8 cellular contexts compared by ENCODE assay signal in genomic region chr22:38705235-38706100, GRCh38. TPM values are rescaled to one million over a fixed set of nuclear protein-coding genes. Genes with fewer than 3 reads are reported as not detected.
DNase-seq lines count a peak whose midpoint lies in the region; TF ChIP-seq lines count a peak whose summit lies in the region.

GTPBP1 (plus strand) TSS chr22:38705944; CDS start chr22:38705956, 12 bp downstream.

- peak within 1 kb of the TSS; percentile 91 for H3K4me3 ChIP-seq in neuron (ENCODE audit: low read length)
- H3K4me3 ChIP-seq in subcutaneous abdominal adipose tissue (ENCODE audit: low read depth in 1 of 5, low read length in 5 of 5), result peak within 1 kb of the TSS; percentile 80 to 90 (median 89)

- peak within 1 kb of the TSS; percentile 82 to 93 (median 89) for H3K9ac ChIP-seq in subcutaneous abdominal adipose tissue (ENCODE audit: low read length in 5 of 5)

- no peaks in the 10 kb centered on the region for H3K9me3 ChIP-seq in neuron (ENCODE audit: low read length)
- H3K9me3 ChIP-seq in subcutaneous abdominal adipose tissue (ENCODE audit: control insufficient read depth in 5 of 5, low read length in 5 of 5), result no peaks in the 10 kb centered on the region

- in situ Hi-C loops in SK-MEL-5 (cut with HindIII; ENCODE audit: low pct_unique_long_range_greater_than_20kb, low sequenced_read_pairs), result no loop called here

- DNase-seq in GF-D8 (lab: John Stamatoyannopoulos, UW) (peak; percentile 100), HEK293T (ENCODE audit: extremely low spot score) (peak; percentile 98), MV-4-11 (lab: John Stamatoyannopoulos, UW) (peak; percentile 100), SK-MEL-5 (ENCODE audit: low read depth, low spot score) (peak; percentile 100), foreskin melanocyte (peak; percentile 100)
- peak; percentile 96 for DNase-seq in activated naive CD4-positive, alpha-beta T cell treated with Interleukin-2 at 50 U/mL for 16 hours

- CTCF ChIA-PET in HEK293T (lab: Yijun Ruan, JAX), result interaction anchor here (0.9 kb wide), 1 partner anchor 64 kb away, joined by 3 read pairs; no protein-coding TSS in a partner anchor

- H3K27ac ChIP-seq in subcutaneous abdominal adipose tissue (ENCODE audit: low read depth, low read length), result peak within 1 kb of the TSS; percentile 87

- POLR2A ChIA-PET in HEK293T (lab: Yijun Ruan, JAX), result interaction anchor here (0.9 to 5.5 kb wide), 10 partner anchors 9 to 134 kb away, joined by 3 to 50 read pairs (median 4); partner anchors contain the start of genes CBY1 and TOMM22

- H3K36me3 ChIP-seq in neuron (ENCODE audit: insufficient read depth, low read length), result peaks cover 12% of the 10 kb centered on the region
- H3K36me3 ChIP-seq in subcutaneous abdominal adipose tissue (ENCODE audit: control insufficient read depth in 5 of 5, insufficient read depth in 5 of 5, low read length in 5 of 5), result peaks cover 2 to 13% (median 4%) of the 10 kb centered on the region in 5 donors

- no peaks in the 10 kb centered on the region for H3K27me3 ChIP-seq in neuron (ENCODE audit: insufficient read depth, low read length)
- H3K27me3 ChIP-seq in subcutaneous abdominal adipose tissue (ENCODE audit: control insufficient read depth in 5 of 5, insufficient read depth in 4 of 5, low read length in 5 of 5), result no peaks in the 10 kb centered on the region

- peaks cover 27% of the 10 kb centered on the region for H3K4me1 ChIP-seq in neuron (ENCODE audit: insufficient read depth, low read length)
- peaks cover 0 to 55% (median 38%) of the 10 kb centered on the region in 5 donors for H3K4me1 ChIP-seq in subcutaneous abdominal adipose tissue (ENCODE audit: control insufficient read depth in 5 of 5, insufficient read depth in 5 of 5, low read length in 5 of 5)

- peak within 1 kb of the TSS; percentile 45 for H2AFZ ChIP-seq in neuron (ENCODE audit: low read depth, low read length)

TF ChIP-seq in HEK293T, 16 proteins besides CTCF, POLR2A, EP300 and RAD21:
- TF ChIP-seq SUZ12 (IDR thresholded peaks at IDR 0.05), result no peak
- TF ChIP-seq HDGF (IDR thresholded peaks at IDR 0.05; ENCODE audit: borderline replicate concordance), result peak; percentile 25; the same call in 1 of the 2 replicates
- TF ChIP-seq L3MBTL2 (conservative IDR thresholded peaks at IDR 0.05), result peak; percentile 76
- TF ChIP-seq, protein P1, sequence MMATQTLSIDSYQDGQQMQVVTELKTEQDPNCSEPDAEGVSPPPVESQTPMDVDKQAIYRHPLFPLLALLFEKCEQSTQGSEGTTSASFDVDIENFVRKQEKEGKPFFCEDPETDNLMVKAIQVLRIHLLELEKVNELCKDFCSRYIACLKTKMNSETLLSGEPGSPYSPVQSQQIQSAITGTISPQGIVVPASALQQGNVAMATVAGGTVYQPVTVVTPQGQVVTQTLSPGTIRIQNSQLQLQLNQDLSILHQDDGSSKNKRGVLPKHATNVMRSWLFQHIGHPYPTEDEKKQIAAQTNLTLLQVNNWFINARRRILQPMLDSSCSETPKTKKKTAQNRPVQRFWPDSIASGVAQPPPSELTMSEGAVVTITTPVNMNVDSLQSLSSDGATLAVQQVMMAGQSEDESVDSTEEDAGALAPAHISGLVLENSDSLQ (IDR thresholded peaks at IDR 0.05), result peak; percentile 100

RNA-seq across cellular contexts. Expression of gene GTPBP1, which starts in this region (rescaled TPM):
- 16.1 and 27.1 TPM in 2 replicates for total RNA-seq in SK-MEL-5 (2014; rRNA removed; shearing (Covaris generic))
- polyA plus RNA-seq in SK-MEL-5 (2015; cell fraction: cytosol; rRNA removed), result 31.7 and 42.6 TPM in 2 replicates
- polyA plus RNA-seq in SK-MEL-5 (2015; cell fraction: nucleus; rRNA removed), result 71.4 and 122 TPM in 2 replicates

Comparison
In these comparisons a context has a peak if more than half of its experiments do, and no peak if none do; other contexts are left out.
1. Peak in every context shown above with its lines: DNase-seq, H3K4me3 ChIP-seq and H3K27ac ChIP-seq.